Comparison of ENCODE assay signal across 8 cellular contexts in genomic region chr11:68012843-68013610, GRCh38. TPM values are rescaled to one million over a fixed set of nuclear protein-coding genes. Genes with fewer than 3 reads are reported as not detected.
A peak's percentile ranks its signal among the peaks of the same experiment; 100 is the strongest.
DNase-seq lines count a peak whose midpoint lies in the region; ATAC-seq and TF ChIP-seq lines count a peak whose summit lies in the region.

No MANE protein-coding gene starts in this region.

- H3K9me3 ChIP-seq in transverse colon = no peaks in the 10 kb centered on the region

- intact Hi-C loops in transverse colon (cut with DNase I; ENCODE audit: low total_unique reads) = no loop called here

- H3K4me1 ChIP-seq in transverse colon = peaks cover 38 to 60% (median 48%) of the 10 kb centered on the region in 4 donors

- H3K27ac ChIP-seq in transverse colon = peak overlapping the region; percentile 51 to 96 (median 80)

- in situ Hi-C loops in transverse colon (cut with MboI; ENCODE audit: low pct_ligation_motif_present in 1 of 4, low pct_unique_long_range_greater_than_20kb in 1 of 4, low sequenced_read_pairs in 3 of 4) = no loop called here

- no peak overlapping the region for H3K4me3 ChIP-seq in kidney epithelial cell (ENCODE audit: low read depth, low read length)
- no peak overlapping the region for H3K4me3 ChIP-seq in transverse colon

- WGBS in transverse colon (ENCODE audit: low coverage in 1 of 2), 2 donors = 76% methylated on average over 16 of the region's 16 CpGs; no CpG with 5 or more reads in 1 of the 2 donors

- DNase-seq in HPDE6-E6E7 (ENCODE audit: extremely low spot score) (peak; percentile 82), astrocyte of the hippocampus (ENCODE audit: low read depth, low spot score) (peak; percentile 99), kidney epithelial cell (ENCODE audit: low read depth) (peak; percentile 97), transverse colon (no peak), NCI-H2029 (lab: John Stamatoyannopoulos, UW) (no peak)
- no peak for DNase-seq in central memory CD4-positive, alpha-beta T cell

- no peak for ATAC-seq in GM21515 (IDR thresholded peaks at IDR 0.05; ENCODE audit: unreplicated experiment)
- ATAC-seq in GM21367 (IDR thresholded peaks at IDR 0.05; ENCODE audit: unreplicated experiment) = no peak

- no peak for TF ChIP-seq CTCF in kidney epithelial cell (IDR thresholded peaks at IDR 0.05; ENCODE audit: insufficient read depth, low read length, poor library complexity, severe bottlenecking)
- TF ChIP-seq CTCF in transverse colon (IDR thresholded peaks at IDR 0.05) = no peak

- H3K27me3 ChIP-seq in kidney epithelial cell (ENCODE audit: control insufficient read depth, insufficient read depth, low read length) (no peaks in the 10 kb centered on the region), transverse colon (no peaks in the 10 kb centered on the region)

- H3K36me3 ChIP-seq in kidney epithelial cell (ENCODE audit: control insufficient read depth, insufficient read depth, low read length) = no peaks in the 10 kb centered on the region
- no peaks in the 10 kb centered on the region for H3K36me3 ChIP-seq in transverse colon

- no peak for TF ChIP-seq EP300 in transverse colon (IDR thresholded peaks at IDR 0.05; ENCODE audit: low read depth)

- no peak for TF ChIP-seq POLR2A in transverse colon (IDR thresholded peaks at IDR 0.05)

RNA-seq across cellular contexts. Expression of gene ALDH3B1, which starts 2.9 kb away (rescaled TPM):
- total RNA-seq in kidney epithelial cell (1.2 and 2.6 TPM in 2 replicates), transverse colon (10 to 100 TPM; 12.1 to 14.9 (median 13.5) TPM)

RNA-seq across cellular contexts. Expression of gene UNC93B1, which starts 9.1 kb away (rescaled TPM):
- 21.0 and 30.5 TPM in 2 replicates for total RNA-seq in kidney epithelial cell
- 10 to 100 TPM; 32.2 to 67.7 (median 54.7) TPM for total RNA-seq in transverse colon

RNA-seq across cellular contexts. Expression of gene NDUFS8, which starts 17.5 kb away (rescaled TPM):
- 246 and 284 TPM in 2 replicates for total RNA-seq in kidney epithelial cell
- 100 to 1,000 TPM; 155 to 226 (median 188) TPM for total RNA-seq in transverse colon

RNA-seq across cellular contexts. Expression of gene TCIRG1, which starts 25.8 kb away (rescaled TPM):
- total RNA-seq in kidney epithelial cell (46.8 and 80.6 TPM in 2 replicates), transverse colon (100 to 1,000 TPM; 260 to 697 (median 380) TPM)

Comparison
In these comparisons a context has a peak if more than half of its experiments do, and no peak if none do; other contexts are left out.
1. DNase-seq: peak in HPDE6-E6E7 (single experiment), astrocyte of the hippocampus (single experiment) and kidney epithelial cell (single experiment); none in transverse colon (single experiment), NCI-H2029 (single experiment) and central memory CD4-positive, alpha-beta T cell (single experiment).